20 cellular contexts compared by ENCODE assay signal in the genomic region with DNA sequence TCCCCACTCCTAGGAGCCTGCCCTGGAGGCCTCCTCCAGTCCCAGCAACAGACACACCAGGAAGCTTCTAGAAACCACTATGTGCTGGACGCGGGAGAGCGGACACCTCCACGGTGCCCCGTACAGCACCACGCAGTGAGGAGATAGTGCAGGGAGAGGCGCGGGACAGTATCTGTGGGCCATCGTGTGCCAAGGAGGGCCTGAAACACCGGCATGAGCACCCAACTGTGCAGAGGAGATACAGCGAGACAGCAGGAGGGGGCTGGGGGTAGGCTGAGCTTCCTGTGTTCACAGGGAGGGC.
"Had no signal": no experiment of that assay in that cellular context is flagged by ENCODE, and none has a peak within 500 bp of the region (broad histone marks: within the 10 kb centered on the region; RNA-seq: fewer than 3 reads in every experiment).

No MANE protein-coding gene starts in this region.

- H3K36me3 ChIP-seq: ovary had no signal

- H3K4me3 ChIP-seq: adrenal gland, cardiac muscle cell, ovary, psoas muscle, skin epidermis, suprapubic skin, transverse colon, vagina had no signal

- H3K4me3 Mint-ChIP-seq: activated B cell treated with CpG ODN at 0.5 μM for 24 hours; activated CD4-positive, alpha-beta memory T cell treated with anti-CD3 and anti-CD28 coated beads for 36 hours; activated CD8-positive, alpha-beta memory T cell treated with anti-CD3 and anti-CD28 coated beads, Interleukin-2, amount 10 ng/mL, durations not matched to agents 7 days and 5 days; effector memory CD8-positive, alpha-beta T cell; naive thymus-derived CD4-positive, alpha-beta T cell; T-helper 2 cell treated with Interferon-gamma antibody and Interleukin-4, amounts not matched to agents 5 μg/mL and 100 μg/mL, for 36 hours had no signal

- H3K27me3 Mint-ChIP-seq: activated B cell treated with CpG ODN at 0.5 μM for 24 hours; activated CD4-positive, alpha-beta memory T cell treated with anti-CD3 and anti-CD28 coated beads for 36 hours; activated CD8-positive, alpha-beta memory T cell treated with anti-CD3 and anti-CD28 coated beads, Interleukin-2, amount 10 ng/mL, durations not matched to agents 7 days and 5 days; effector memory CD8-positive, alpha-beta T cell; naive thymus-derived CD4-positive, alpha-beta T cell; stimulated activated naive CD8-positive, alpha-beta T cell treated with anti-CD3 and anti-CD28 coated beads, Interleukin-15, amount 100 ng/mL, for 72 hours had no signal

- H3K27ac Mint-ChIP-seq: activated B cell treated with CpG ODN at 0.5 μM for 24 hours; activated CD4-positive, alpha-beta memory T cell treated with anti-CD3 and anti-CD28 coated beads for 36 hours; activated CD8-positive, alpha-beta memory T cell treated with anti-CD3 and anti-CD28 coated beads, Interleukin-2, amount 10 ng/mL, durations not matched to agents 7 days and 5 days; activated T-helper 2 cell treated with anti-CD3 and anti-CD28 coated beads, Interferon-gamma antibody, Interleukin-2, Interleukin-4, amounts not matched to agents 10 μg/mL and 5 μg/mL and 100 μg/mL, durations not matched to agents 14 hours and 24 hours and 36 hours; T-helper 2 cell treated with Interferon-gamma antibody and Interleukin-4, amounts not matched to agents 5 μg/mL and 100 μg/mL, for 36 hours had no signal

- H3K27me3 ChIP-seq: adrenal gland, cardiac muscle cell, ovary, suprapubic skin, transverse colon, vagina had no signal

- DNase-seq: activated B cell treated with CpG ODN at 0.5 μM for 24 hours; activated CD4-positive, alpha-beta memory T cell treated with anti-CD3 and anti-CD28 coated beads for 36 hours; activated CD4-positive, alpha-beta T cell treated with anti-CD3 and anti-CD28 coated beads for 4 hours; activated CD8-positive, alpha-beta memory T cell treated with anti-CD3 and anti-CD28 coated beads, Interleukin-2, amount 10 ng/mL, durations not matched to agents 7 days and 5 days; activated naive CD4-positive, alpha-beta T cell treated with Interleukin-2 at 50 U/mL for 16 hours; adrenal gland; effector memory CD8-positive, alpha-beta T cell; mesenchymal stem cell; naive thymus-derived CD4-positive, alpha-beta T cell; psoas muscle; stimulated activated naive CD8-positive, alpha-beta T cell treated with anti-CD3 and anti-CD28 coated beads, Interleukin-15, amount 100 ng/mL, for 72 hours; transverse colon had no signal

- H3K27ac ChIP-seq: adrenal gland, cardiac muscle cell, ovary, psoas muscle, skin epidermis, suprapubic skin, transverse colon, vagina had no signal

- H3K4me1 ChIP-seq: psoas muscle, suprapubic skin, vagina had no signal

- H3K4me1 Mint-ChIP-seq: activated B cell treated with CpG ODN at 0.5 μM for 24 hours; activated CD8-positive, alpha-beta memory T cell treated with anti-CD3 and anti-CD28 coated beads, Interleukin-2, amount 10 ng/mL, durations not matched to agents 7 days and 5 days had no signal

- H3K9me3 Mint-ChIP-seq: activated B cell treated with CpG ODN at 0.5 μM for 24 hours; activated CD4-positive, alpha-beta memory T cell treated with anti-CD3 and anti-CD28 coated beads for 36 hours; activated T-helper 2 cell treated with anti-CD3 and anti-CD28 coated beads, Interferon-gamma antibody, Interleukin-2, Interleukin-4, amounts not matched to agents 10 μg/mL and 5 μg/mL and 100 μg/mL, durations not matched to agents 14 hours and 24 hours and 36 hours; effector memory CD8-positive, alpha-beta T cell; stimulated activated naive CD8-positive, alpha-beta T cell treated with anti-CD3 and anti-CD28 coated beads, Interleukin-15, amount 100 ng/mL, for 72 hours; T-helper 2 cell treated with Interferon-gamma antibody and Interleukin-4, amounts not matched to agents 5 μg/mL and 100 μg/mL, for 36 hours had no signal

- H3K9me3 ChIP-seq: adrenal gland, ovary, psoas muscle, suprapubic skin, transverse colon, vagina had no signal

- ATAC-seq: activated CD8-positive, alpha-beta memory T cell treated with anti-CD3 and anti-CD28 coated beads, Interleukin-2, amount 10 ng/mL, durations not matched to agents 7 days and 5 days; effector memory CD8-positive, alpha-beta T cell; naive thymus-derived CD4-positive, alpha-beta T cell; psoas muscle; right cardiac atrium; stimulated activated naive CD8-positive, alpha-beta T cell treated with anti-CD3 and anti-CD28 coated beads, Interleukin-15, amount 100 ng/mL, for 72 hours had no signal
